8 cellular contexts compared by ENCODE assay signal in genomic region chrX:17737707-17738001, GRCh38. TPM values are rescaled to one million over a fixed set of nuclear protein-coding genes. Genes with fewer than 3 reads are reported as not detected.
A peak's percentile ranks its signal among the peaks of the same experiment; 100 is the strongest.
DNase-seq lines count a peak whose midpoint lies in the region; ATAC-seq, FAIRE-seq and TF ChIP-seq lines count a peak whose summit lies in the region.

No MANE protein-coding gene starts in this region.

- H3K36me3 Mint-ChIP-seq in activated naive CD8-positive, alpha-beta T cell treated with anti-CD3 and anti-CD28 coated beads, Interleukin-2, amount 10 ng/mL, durations not matched to agents 7 days and 5 days, result no peaks in the 10 kb centered on the region

- TF ChIP-seq POLR2A in HepG2 (IDR thresholded peaks at IDR 0.05; ENCODE audit: insufficient read depth in 1 of 2, low read depth in 2 of 2, low read length in 2 of 2) (no peak), suprapubic skin (IDR thresholded peaks at IDR 0.05) (no peak)

- peaks cover 54% of the 10 kb centered on the region for H3K4me1 ChIP-seq in HepG2 (ENCODE audit: insufficient read depth, low read length)
- peaks cover 10% of the 10 kb centered on the region for H3K4me1 ChIP-seq in suprapubic skin

- H3K4me3 Mint-ChIP-seq in activated naive CD8-positive, alpha-beta T cell treated with anti-CD3 and anti-CD28 coated beads, Interleukin-2, amount 10 ng/mL, durations not matched to agents 7 days and 5 days, result peak overlapping the region; percentile 87

- H3K9ac ChIP-seq in HepG2 (ENCODE audit: insufficient read depth, low read depth, low read length), result peak overlapping the region; percentile 90

- no peaks in the 10 kb centered on the region for H3K9me3 ChIP-seq in HepG2 (ENCODE audit: low read length)
- no peaks in the 10 kb centered on the region for H3K9me3 ChIP-seq in suprapubic skin

- in situ Hi-C loops in HepG2 (cut with HindIII; ENCODE audit: extremely low pct_ligation_motif_present, low pct_unique_long_range_greater_than_20kb), result no loop called here

- DNase-seq in activated naive CD8-positive, alpha-beta T cell treated with anti-CD3 and anti-CD28 coated beads, Interleukin-2, amount 10 ng/mL, durations not matched to agents 7 days and 5 days, result peak; percentile 65
- DNase-seq in HepG2 (ENCODE audit: low spot score) (no peak), suprapubic skin (ENCODE audit: low spot score in 2 of 2) (no peak), NCI-H1417 treated with DMSO at 0.1 percent for 48 hours (lab: John Stamatoyannopoulos, UW) (no peak), left lobe of liver (ENCODE audit: low spot score) (no peak), NCI-H1048 (lab: John Stamatoyannopoulos, UW) (no peak)

- peak overlapping the region; percentile 71 for H3K27ac Mint-ChIP-seq in activated naive CD8-positive, alpha-beta T cell treated with anti-CD3 and anti-CD28 coated beads, Interleukin-2, amount 10 ng/mL, durations not matched to agents 7 days and 5 days

- TF ChIP-seq EP300 in HepG2 (IDR thresholded peaks at IDR 0.05; ENCODE audit: low read depth in 2 of 2, low read length in 2 of 2) (no peak), HepG2 (CRISPR knock-in tag; IDR thresholded peaks at IDR 0.05; ENCODE audit: borderline replicate concordance) (no peak), suprapubic skin (IDR thresholded peaks at IDR 0.05) (no peak)

- POLR2A ChIA-PET in activated naive CD8-positive, alpha-beta T cell treated with anti-CD3 and anti-CD28 coated beads, Interleukin-2, amount 10 ng/mL, durations not matched to agents 7 days and 5 days (lab: Charles Lee), result no interaction called here
- POLR2A ChIA-PET in HepG2 (lab: Yijun Ruan, JAX), result interaction anchor here (1.1 to 2.0 kb wide), 3 partner anchors 8 to 30 kb away, joined by 7 to 14 read pairs (median 12); no protein-coding TSS in a partner anchor

- intact Hi-C loops in HepG2 (cut with micrococcal nuclease; ENCODE audit: unreplicated experiment), result no loop called here

- H3K79me2 ChIP-seq in HepG2 (ENCODE audit: insufficient read depth, low read length), result peaks cover 53% of the 10 kb centered on the region

- no peaks in the 10 kb centered on the region for H3K9me3 Mint-ChIP-seq in activated naive CD8-positive, alpha-beta T cell treated with anti-CD3 and anti-CD28 coated beads, Interleukin-2, amount 10 ng/mL, durations not matched to agents 7 days and 5 days

- TF ChIP-seq RAD21 in HepG2 (CRISPR knock-in tag; IDR thresholded peaks at IDR 0.05), result no peak

- CTCF ChIA-PET in HepG2 (lab: Yijun Ruan, JAX; ENCODE audit: low intra/inter-chr PET ratio, low total read pairs), result no interaction called here

- TF ChIP-seq CTCF in C4-2B (conservative IDR thresholded peaks at IDR 0.05), result no peak
- no peak for TF ChIP-seq CTCF in HepG2 (CRISPR knock-in tag; IDR thresholded peaks at IDR 0.05)
- no peak for TF ChIP-seq CTCF in suprapubic skin (IDR thresholded peaks at IDR 0.05)

- H3K27me3 ChIP-seq in HepG2 (ENCODE audit: control insufficient read depth in 1 of 2, insufficient read depth in 2 of 2, low read length in 2 of 2), result no peaks in the 10 kb centered on the region
- no peaks in the 10 kb centered on the region for H3K27me3 ChIP-seq in suprapubic skin

- peak overlapping the region; percentile 92 for H3K27ac ChIP-seq in C4-2B
- H3K27ac ChIP-seq in HepG2 (ENCODE audit: extremely low read length, insufficient read depth, low read length), result peak overlapping the region; percentile 94
- peak overlapping the region; percentile 90 for H3K27ac ChIP-seq in suprapubic skin

- peak overlapping the region; percentile 73 for H3K4me2 ChIP-seq in HepG2 (ENCODE audit: low read depth, low read length)

- H3K4me1 Mint-ChIP-seq in activated naive CD8-positive, alpha-beta T cell treated with anti-CD3 and anti-CD28 coated beads, Interleukin-2, amount 10 ng/mL, durations not matched to agents 7 days and 5 days, result peaks cover 10% of the 10 kb centered on the region

- H3K27me3 Mint-ChIP-seq in activated naive CD8-positive, alpha-beta T cell treated with anti-CD3 and anti-CD28 coated beads, Interleukin-2, amount 10 ng/mL, durations not matched to agents 7 days and 5 days, result peaks cover 13% of the 10 kb centered on the region

- FAIRE-seq in HepG2 (lab: Jason Lieb, UNC), result no peak

- WGBS in HepG2 (ENCODE audit: low lambda C conversion rate), result no CpG with 5 or more reads among the region's 16 CpGs
- WGBS in suprapubic skin, result 55% methylated on average over 16 of the region's 16 CpGs

- ATAC-seq in HG03520 (IDR thresholded peaks at IDR 0.05; ENCODE audit: unreplicated experiment), result peak; percentile 1
- peak; percentile 30 for ATAC-seq in activated naive CD8-positive, alpha-beta T cell treated with anti-CD3 and anti-CD28 coated beads, Interleukin-2, amount 10 ng/mL, durations not matched to agents 7 days and 5 days (ENCODE audit: low read depth)
- no peak for ATAC-seq in HepG2
- ATAC-seq in left lobe of liver, result no peak

- peak overlapping the region; percentile 79 to 82 (median 81) for H3K4me3 ChIP-seq in HepG2 (replicated peaks in 1 of 3; ENCODE audit: insufficient read depth in 1 of 3, low read depth in 2 of 3, low read length in 3 of 3)
- peak overlapping the region; percentile 62 for H3K4me3 ChIP-seq in suprapubic skin

- H4K20me1 ChIP-seq in HepG2 (ENCODE audit: insufficient read depth, low read length), result peaks cover 5% of the 10 kb centered on the region; the same call in 1 of the 2 replicates

- H2AFZ ChIP-seq in HepG2 (ENCODE audit: low read length), result no peak overlapping the region

- BruUV-seq in HepG2 (replicated peaks; lab: Mats Ljungman, UMichigan), result TSS peak; percentile 53

- H3K36me3 ChIP-seq in HepG2 (replicated peaks in 1 of 2; ENCODE audit: control insufficient read depth in 1 of 2, insufficient read depth in 2 of 2, low read length in 2 of 2) (no peaks in the 10 kb centered on the region), suprapubic skin (no peaks in the 10 kb centered on the region)

TF ChIP-seq in HepG2, 621 proteins besides CTCF, POLR2A, EP300 and RAD21 (continues in another document):
- TF ChIP-seq ZFX (CRISPR knock-in tag; IDR thresholded peaks at IDR 0.05; ENCODE audit: low read depth) (0 out of 2 replicates have a peak, but pooled peaks have one; percentile 3), AGO2 (optimal IDR thresholded peaks at IDR 0.05; ENCODE audit: low read depth, low read length) (peak; percentile 7), ZNF570 (CRISPR knock-in tag; IDR thresholded peaks at IDR 0.05; ENCODE audit: borderline replicate concordance) (no peak), ZNF18 (CRISPR knock-in tag; IDR thresholded peaks at IDR 0.05; ENCODE audit: insufficient replicate concordance) (no peak), SIN3A (IDR thresholded peaks at IDR 0.05; ENCODE audit: borderline replicate concordance, low read depth, low read length) (peak; percentile 14; the same call in 1 of the 2 replicates), HOXA7 (CRISPR knock-in tag; IDR thresholded peaks at IDR 0.05) (no peak), ZNF275 (CRISPR knock-in tag; IDR thresholded peaks at IDR 0.05; ENCODE audit: borderline replicate concordance) (no peak)

RNA-seq across cellular contexts. Expression of gene SCML1, which starts 0.4 kb away (rescaled TPM):
- 1 to 10 TPM; 6.6 to 6.8 TPM for total RNA-seq in activated naive CD8-positive, alpha-beta T cell treated with anti-CD3 and anti-CD28 coated beads, Interleukin-2, amount 10 ng/mL, durations not matched to agents 7 days and 5 days
- 24.2 and 29.0 TPM in 2 replicates for total RNA-seq in HepG2 (2016; rRNA removed; fragmentation: Illumina TruSeq; extraction: Trizol)
- 3.4 and 3.6 TPM in 2 replicates for total RNA-seq in HepG2 (2016; cell fraction: cytosol; rRNA removed; fragmentation: Illumina TruSeq; extraction: Trizol; ENCODE audit: low read depth)
- total RNA-seq in HepG2 (2016; cell fraction: insoluble cytoplasmic fraction; rRNA removed; fragmentation: Illumina TruSeq; extraction: Trizol), result 25.6 and 30.1 TPM in 2 replicates
- 15.1 and 16.1 TPM in 2 replicates for total RNA-seq in HepG2 (2016; cell fraction: membrane; rRNA removed; fragmentation: Illumina TruSeq; extraction: Trizol)
- 46.3 and 51.2 TPM in 2 replicates for total RNA-seq in HepG2 (2016; cell fraction: nucleus; rRNA removed; fragmentation: Illumina TruSeq; extraction: Trizol)
- polyA plus RNA-seq in HepG2 (2011; rRNA removed), result 98.2 and 129 TPM in 2 replicates
- 52.1 and 54.9 TPM in 2 replicates for polyA plus RNA-seq in HepG2 (2011; cell fraction: cytosol; rRNA removed)
- 132 and 134 TPM in 2 replicates for polyA plus RNA-seq in HepG2 (2011; cell fraction: nucleus; rRNA removed)
- polyA plus RNA-seq in HepG2 (2012), result 50.7 and 55.4 TPM in 2 replicates
- polyA plus RNA-seq in HepG2 (2016; cell fraction: cytosol; fragmentation: Illumina TruSeq; extraction: Trizol; ENCODE audit: low read depth), result 2.7 and 4.0 TPM in 2 replicates
- 41.9 and 45.6 TPM in 2 replicates for polyA plus RNA-seq in HepG2 (2016; cell fraction: insoluble cytoplasmic fraction; fragmentation: Illumina TruSeq; extraction: Trizol; ENCODE audit: low read depth)
- 14.3 and 15.0 TPM in 2 replicates for polyA plus RNA-seq in HepG2 (2016; cell fraction: membrane; fragmentation: Illumina TruSeq; extraction: Trizol; ENCODE audit: low read depth)
- 122 and 131 TPM in 2 replicates for polyA plus RNA-seq in HepG2 (2016; cell fraction: nucleus; fragmentation: Illumina TruSeq; extraction: Trizol; ENCODE audit: insufficient read depth, low read depth)
- polyA minus RNA-seq in HepG2 (2011; rRNA and poly(A)+ RNA removed; ENCODE audit: low replicate concordance), result 29.6 and 74.2 TPM in 2 replicates
- 26.4 and 26.5 TPM in 2 replicates for polyA minus RNA-seq in HepG2 (2011; cell fraction: cytosol; rRNA and poly(A)+ RNA removed)
- polyA minus RNA-seq in HepG2 (2011; cell fraction: nucleus; rRNA and poly(A)+ RNA removed), result 77.5 and 82.1 TPM in 2 replicates
- total RNA-seq in suprapubic skin, result 10 to 100 TPM in 1 of 4 donors, 1 to 10 TPM in 3; 7.3 to 26.7 (median 8.6) TPM
- total RNA-seq in left lobe of liver, result 8.6 TPM

Comparison
In these comparisons a context has a peak if more than half of its experiments do, and no peak if none do; other contexts are left out.
1. ATAC-seq: peak in HG03520 (single experiment) and activated naive CD8-positive, alpha-beta T cell treated with anti-CD3 and anti-CD28 coated beads, Interleukin-2, amount 10 ng/mL, durations not matched to agents 7 days and 5 days (single experiment); none in HepG2 (single experiment) and left lobe of liver (single experiment).
2. Peak in every context shown above with its lines, with median percentiles within 50 percentile points of each other: H3K27ac ChIP-seq.